Comparison of ENCODE assay signal across 21 cellular contexts in genomic region chr6:2806664-2807063, GRCh38. TPM values are rescaled to one million over a fixed set of nuclear protein-coding genes. Genes with fewer than 3 reads are reported as not detected.
DNase-seq lines count a peak whose midpoint lies in the region; ATAC-seq and TF ChIP-seq lines count a peak whose summit lies in the region.
"Had no signal": no experiment of that assay in that cellular context is flagged by ENCODE, and none has a peak within 500 bp of the region (broad histone marks: within the 10 kb centered on the region; RNA-seq: fewer than 3 reads in every experiment).

No MANE protein-coding gene starts in this region.

- no peak for TF ChIP-seq CTCF in spleen (IDR thresholded peaks at IDR 0.05 in 8 of 11, conservative IDR thresholded peaks at IDR 0.05 in 3 of 11)

- H3K27me3 Mint-ChIP-seq in activated CD4-positive, alpha-beta T cell treated with anti-CD3 and anti-CD28 coated beads for 36 hours: no peaks in the 10 kb centered on the region
- no peaks in the 10 kb centered on the region for H3K27me3 Mint-ChIP-seq in activated CD8-positive, alpha-beta memory T cell treated with anti-CD3 and anti-CD28 coated beads, Interleukin-2, amount 10 ng/mL, durations not matched to agents 7 days and 5 days

- TF ChIP-seq POLR2A in spleen (IDR thresholded peaks at IDR 0.05): no peak

- peaks cover 0 to 59% (median 20%) of the 10 kb centered on the region in 6 donors for H3K4me1 ChIP-seq in spleen
- H3K4me1 ChIP-seq: BE2C had no signal

- no peak overlapping the region for H3K4me3 Mint-ChIP-seq in activated CD4-positive, alpha-beta T cell treated with anti-CD3 and anti-CD28 coated beads for 36 hours
- no peak overlapping the region for H3K4me3 Mint-ChIP-seq in activated CD8-positive, alpha-beta memory T cell treated with anti-CD3 and anti-CD28 coated beads, Interleukin-2, amount 10 ng/mL, durations not matched to agents 7 days and 5 days
- H3K4me3 Mint-ChIP-seq: CD8-positive, alpha-beta memory T cell had no signal

- H3K27ac ChIP-seq in spleen: peak overlapping the region in 7 of 8 donors; percentile 16 to 67 (median 60)

- no peaks in the 10 kb centered on the region for H3K9me3 ChIP-seq in spleen
- H3K9me3 ChIP-seq: BE2C had no signal

- H3K27ac Mint-ChIP-seq in activated CD4-positive, alpha-beta T cell treated with anti-CD3 and anti-CD28 coated beads for 36 hours: peak overlapping the region; percentile 27
- H3K27ac Mint-ChIP-seq in activated CD8-positive, alpha-beta memory T cell treated with anti-CD3 and anti-CD28 coated beads, Interleukin-2, amount 10 ng/mL, durations not matched to agents 7 days and 5 days: no peak overlapping the region

- DNase-seq in activated CD4-positive, alpha-beta T cell treated with anti-CD3 and anti-CD28 coated beads for 36 hours: no peak
- DNase-seq in activated CD4-positive, alpha-beta T cell treated with anti-CD3 and anti-CD28 coated beads for 1 hour: no peak
- peak; percentile 40 for DNase-seq in dermis blood vessel endothelial cell
- DNase-seq in left kidney (ENCODE audit: low read depth, low spot score): peak; percentile 64
- DNase-seq in spleen: no peak
- DNase-seq in activated CD8-positive, alpha-beta memory T cell treated with anti-CD3 and anti-CD28 coated beads, Interleukin-2, amount 10 ng/mL, durations not matched to agents 7 days and 5 days: no peak
- no peak for DNase-seq in NCI-H774 (lab: John Stamatoyannopoulos, UW)
- DNase-seq: 8988T; BE2C; CD8-positive, alpha-beta memory T cell; DMS79 treated with DMSO at 0.1 percent for 48 hours; GOT3; KBM-7; NCI-H1048; NCI-H1694; NCI-H2107; NCI-H2227 treated with DMSO at 0.1 percent for 48 hours; NCI-H524 had no signal

- no peak for ATAC-seq in activated CD4-positive, alpha-beta T cell treated with anti-CD3 and anti-CD28 coated beads for 36 hours
- ATAC-seq in activated CD8-positive, alpha-beta memory T cell treated with anti-CD3 and anti-CD28 coated beads, Interleukin-2, amount 10 ng/mL, durations not matched to agents 7 days and 5 days: no peak
- ATAC-seq in HG03354 (IDR thresholded peaks at IDR 0.05; ENCODE audit: poor library complexity, severe bottlenecking, unreplicated experiment): no peak
- ATAC-seq: Panc1 had no signal

- CTCF ChIA-PET in activated CD4-positive, alpha-beta T cell treated with anti-CD3 and anti-CD28 coated beads for 36 hours (lab: Charles Lee): interaction anchor here (0.6 to 1.6 kb wide), 3 partner anchors 35 to 181 kb away, joined by 3 to 7 read pairs (median 4); partner anchors contain the start of gene SERPINB1
- CTCF ChIA-PET in activated CD8-positive, alpha-beta memory T cell treated with anti-CD3 and anti-CD28 coated beads, Interleukin-2, amount 10 ng/mL, durations not matched to agents 7 days and 5 days (lab: Charles Lee): interaction anchor here (0.7 kb wide), 1 partner anchor 15 kb away, joined by 4 read pairs; no protein-coding TSS in a partner anchor

- no peaks in the 10 kb centered on the region for H3K36me3 Mint-ChIP-seq in activated CD4-positive, alpha-beta T cell treated with anti-CD3 and anti-CD28 coated beads for 36 hours (ENCODE audit: low read depth)
- no peaks in the 10 kb centered on the region for H3K36me3 Mint-ChIP-seq in activated CD8-positive, alpha-beta memory T cell treated with anti-CD3 and anti-CD28 coated beads, Interleukin-2, amount 10 ng/mL, durations not matched to agents 7 days and 5 days

- no peaks in the 10 kb centered on the region for H3K9me3 Mint-ChIP-seq in activated CD4-positive, alpha-beta T cell treated with anti-CD3 and anti-CD28 coated beads for 36 hours (ENCODE audit: low read depth)
- no peaks in the 10 kb centered on the region for H3K9me3 Mint-ChIP-seq in activated CD8-positive, alpha-beta memory T cell treated with anti-CD3 and anti-CD28 coated beads, Interleukin-2, amount 10 ng/mL, durations not matched to agents 7 days and 5 days (ENCODE audit: low read depth)
- H3K9me3 Mint-ChIP-seq: CD8-positive, alpha-beta memory T cell had no signal

- no peak overlapping the region for H3K4me3 ChIP-seq in spleen

- H3K27me3 ChIP-seq in spleen (replicated peaks in 1 of 7): no peaks in the 10 kb centered on the region
- H3K27me3 ChIP-seq: BE2C had no signal

- intact Hi-C loops in activated CD4-positive, alpha-beta T cell treated with anti-CD3 and anti-CD28 coated beads for 36 hours (cut with DNase I, micrococcal nuclease): no loop called here
- intact Hi-C loops in spleen (cut with DNase I; ENCODE audit: low total_unique reads): no loop called here

- POLR2A ChIA-PET in activated CD4-positive, alpha-beta T cell treated with anti-CD3 and anti-CD28 coated beads for 36 hours (lab: Charles Lee): no interaction called here

- whole genome bisulfite sequencing in spleen, 5 donors: 23 to 46% (median 42%) methylated on average over 2 of the region's 2 CpGs

- no peaks in the 10 kb centered on the region for H3K36me3 ChIP-seq in spleen
- H3K36me3 ChIP-seq: BE2C had no signal

- H3K4me1 Mint-ChIP-seq in activated CD4-positive, alpha-beta T cell treated with anti-CD3 and anti-CD28 coated beads for 36 hours: peaks cover 12% of the 10 kb centered on the region
- H3K4me1 Mint-ChIP-seq in activated CD8-positive, alpha-beta memory T cell treated with anti-CD3 and anti-CD28 coated beads, Interleukin-2, amount 10 ng/mL, durations not matched to agents 7 days and 5 days: peaks cover 17% of the 10 kb centered on the region
- H3K4me1 Mint-ChIP-seq: CD8-positive, alpha-beta memory T cell had no signal

RNA-seq across cellular contexts. Expression of gene SERPINB1, which starts 35.0 kb away (rescaled TPM):
- total RNA-seq in activated CD4-positive, alpha-beta T cell treated with anti-CD3 and anti-CD28 coated beads for 36 hours: 100 to 1,000 TPM; 200 to 243 TPM
- total RNA-seq in dermis blood vessel endothelial cell: 32.2 and 57.8 TPM in 2 replicates
- total RNA-seq in spleen: 100 to 1,000 TPM in 5 of 7 donors, 10 to 100 TPM in 2; 71.2 to 194 (median 106) TPM
- polyA plus RNA-seq in spleen: 10 to 100 TPM; 54.9 to 64.6 (median 55.0) TPM
- total RNA-seq in activated CD8-positive, alpha-beta memory T cell treated with anti-CD3 and anti-CD28 coated beads, Interleukin-2, amount 10 ng/mL, durations not matched to agents 7 days and 5 days: 10 to 100 TPM; 55.2 to 65.7 TPM
- total RNA-seq: G401 had no signal

RNA-seq across cellular contexts. Expression of gene WRNIP1, which starts 41.5 kb away (rescaled TPM):
- total RNA-seq in activated CD4-positive, alpha-beta T cell treated with anti-CD3 and anti-CD28 coated beads for 36 hours: 10 to 100 TPM; 41.6 to 42.3 TPM
- total RNA-seq in dermis blood vessel endothelial cell (73.6 and 77.3 TPM in 2 replicates), spleen (10 to 100 TPM; 31.4 to 39.9 (median 33.6) TPM)
- 10 to 100 TPM; 41.5 to 47.7 (median 44.2) TPM for polyA plus RNA-seq in spleen
- 10 to 100 TPM; 48.7 to 53.3 TPM for total RNA-seq in activated CD8-positive, alpha-beta memory T cell treated with anti-CD3 and anti-CD28 coated beads, Interleukin-2, amount 10 ng/mL, durations not matched to agents 7 days and 5 days

RNA-seq across cellular contexts. Expression of gene MYLK4, which starts 55.9 kb away (rescaled TPM):
- total RNA-seq in activated CD4-positive, alpha-beta T cell treated with anti-CD3 and anti-CD28 coated beads for 36 hours: under 1 TPM; 0.12 to 0.16 TPM
- total RNA-seq in dermis blood vessel endothelial cell (0.51 and 0.65 TPM in 2 replicates), spleen (1 to 10 TPM in 4 of 7 donors, under 1 TPM in 3; 0.57 to 1.9 (median 1.2) TPM)
- under 1 TPM; 0.21 to 0.76 (median 0.38) TPM for polyA plus RNA-seq in spleen
- total RNA-seq in activated CD8-positive, alpha-beta memory T cell treated with anti-CD3 and anti-CD28 coated beads, Interleukin-2, amount 10 ng/mL, durations not matched to agents 7 days and 5 days: under 1 TPM; 0.18 to 0.23 TPM

Comparison
In these comparisons a context has a peak if more than half of its experiments do, and no peak if none do; other contexts are left out.
1. DNase-seq: peak in dermis blood vessel endothelial cell (single experiment) and left kidney (single experiment); none in activated CD4-positive, alpha-beta T cell treated with anti-CD3 and anti-CD28 coated beads for 36 hours (single experiment), activated CD4-positive, alpha-beta T cell treated with anti-CD3 and anti-CD28 coated beads for 1 hour (single experiment), spleen (single experiment), activated CD8-positive, alpha-beta memory T cell treated with anti-CD3 and anti-CD28 coated beads, Interleukin-2, amount 10 ng/mL, durations not matched to agents 7 days and 5 days (single experiment) and NCI-H774 (single experiment).